ENCODE assay signal across 9 cellular contexts in genomic region chr3:43327184-43327950, GRCh38. TPM values are rescaled to one million over a fixed set of nuclear protein-coding genes. Genes with fewer than 3 reads are reported as not detected.
DNase-seq lines count a peak whose midpoint lies in the region; ATAC-seq and FAIRE-seq lines count a peak whose summit lies in the region.
"Had no signal": no experiment of that assay in that cellular context is flagged by ENCODE, and none has a peak within 500 bp of the region (broad histone marks: within the 10 kb centered on the region; RNA-seq: fewer than 3 reads in every experiment).

No MANE protein-coding gene starts in this region.

- H3K36me3 Mint-ChIP-seq in T-helper 17 cell (ENCODE audit: low read depth), result peaks cover 4% of the 10 kb centered on the region

- FAIRE-seq in RCC 7860 (lab: Jason Lieb, UNC), result no peak

- H3K4me1 Mint-ChIP-seq in T-helper 17 cell, result peaks cover 44% of the 10 kb centered on the region

- peak; percentile 57 for ATAC-seq in GM21825 (IDR thresholded peaks at IDR 0.05; ENCODE audit: unreplicated experiment)
- ATAC-seq in T-helper 17 cell, result peak; percentile 36
- ATAC-seq in left cardiac atrium, result peak; percentile 57 to 87
- ATAC-seq in stimulated activated naive CD8-positive, alpha-beta T cell treated with anti-CD3 and anti-CD28 coated beads, Interleukin-15, Interleukin-2, amounts not matched to agents 100 U/mL and 50 U/mL, for 24 hours, result peak; percentile 74
- ATAC-seq in GM21390 (IDR thresholded peaks at IDR 0.05; ENCODE audit: unreplicated experiment), result no peak

- no peaks in the 10 kb centered on the region for H3K27me3 Mint-ChIP-seq in T-helper 17 cell

- H3K4me3 ChIP-seq in MG63, result no peak overlapping the region

- H3K27me3 ChIP-seq in MG63, result no peaks in the 10 kb centered on the region

- no peaks in the 10 kb centered on the region for H3K9me3 ChIP-seq in T-helper 17 cell (ENCODE audit: control insufficient read depth, low read length, poor library complexity, severe bottlenecking)
- H3K9me3 ChIP-seq in MG63, result no peaks in the 10 kb centered on the region

- no peaks in the 10 kb centered on the region; the same call in none of the 2 replicates for H3K36me3 ChIP-seq in MG63

- DNase-seq in T-helper 17 cell (no peak), left cardiac atrium (no peak), RCC 7860 (ENCODE audit: low spot score) (no peak), MG63 (no peak), NCI-H2107 treated with DMSO at 0.1 percent for 48 hours (lab: John Stamatoyannopoulos, UW; ENCODE audit: unreplicated experiment) (no peak)
- no peak for DNase-seq in stimulated activated naive CD8-positive, alpha-beta T cell treated with anti-CD3 and anti-CD28 coated beads, Interleukin-15, Interleukin-2, amounts not matched to agents 100 U/mL and 50 U/mL, for 24 hours
- DNase-seq: NCI-H2029 had no signal

- H3K4me3 Mint-ChIP-seq in T-helper 17 cell, result peak overlapping the region; percentile 58

- intact Hi-C loops in left cardiac atrium (cut with DNase I), result no loop called here

- peak overlapping the region; percentile 94 for H3K27ac Mint-ChIP-seq in T-helper 17 cell

RNA-seq across cellular contexts. Expression of gene SNRK, which starts 41.0 kb away (rescaled TPM):
- total RNA-seq in T-helper 17 cell, result 100 to 1,000 TPM; 127 to 159 TPM
- total RNA-seq in left cardiac atrium, result 10 to 100 TPM; 20.2 to 29.3 TPM
- total RNA-seq in MG63 (2014; rRNA removed; shearing (Covaris generic); ENCODE audit: low replicate concordance), result 3.4 and 6.6 TPM in 2 replicates

Comparison
In these comparisons a context has a peak if more than half of its experiments do, and no peak if none do; other contexts are left out.
1. RNA of gene SNRK, which starts 41.0 kb away (total RNA-seq): 127 to 159 TPM in T-helper 17 cell; 20.2 to 29.3 TPM in left cardiac atrium and 3.4 to 6.6 TPM in MG63; every median in the first group is over 4 times any median in the second.